ENCODE assay signal across 8 cellular contexts in the genomic region with DNA sequence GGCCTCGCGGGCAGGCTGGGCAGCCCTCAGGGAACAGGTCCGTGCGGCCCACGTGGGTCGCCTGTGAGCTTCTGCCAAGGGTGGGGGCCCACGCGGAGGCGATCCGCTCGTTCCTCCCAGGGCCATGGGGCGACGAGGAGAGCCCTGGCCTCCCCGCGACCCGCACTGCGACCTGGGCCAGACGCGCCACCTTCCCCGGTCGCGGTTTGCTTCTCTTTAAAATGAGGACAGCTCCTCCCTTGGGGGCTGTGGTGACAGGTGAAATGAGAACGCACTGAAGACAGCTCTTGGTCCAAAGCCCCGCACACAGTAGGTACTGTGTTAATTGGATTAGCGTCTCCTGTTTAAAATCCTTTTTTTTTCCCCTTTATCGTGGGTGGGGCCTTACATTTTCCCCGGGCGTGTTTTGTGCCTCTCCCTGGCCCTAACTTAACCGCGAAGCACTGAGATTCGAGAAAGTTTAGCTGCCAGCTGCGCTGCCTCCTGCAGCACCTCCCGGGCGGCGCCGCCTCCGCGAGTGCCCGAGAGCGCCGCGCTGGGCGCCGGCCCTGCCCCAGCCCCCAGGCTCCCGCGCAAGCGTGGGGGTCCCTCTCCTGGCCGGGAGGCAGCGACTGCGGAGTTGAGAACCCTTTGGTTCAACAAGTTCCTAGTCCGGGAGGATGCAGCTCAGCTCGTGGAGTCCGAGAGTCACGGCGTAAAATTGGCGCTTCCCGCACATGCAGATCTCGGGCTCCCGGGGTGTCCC. TPM values are rescaled to one million over a fixed set of nuclear protein-coding genes. Genes with fewer than 3 reads are reported as not detected.
A peak's percentile ranks its signal among the peaks of the same experiment; 100 is the strongest.
DNase-seq lines count a peak whose midpoint lies in the region; ATAC-seq and TF ChIP-seq lines count a peak whose summit lies in the region.

No MANE protein-coding gene starts in this region.

- H3K27me3 ChIP-seq in parathyroid adenoma (ENCODE audit: control insufficient read depth, insufficient read depth, low read length), result no peaks in the 10 kb centered on the region

- no peaks in the 10 kb centered on the region for H3K36me3 ChIP-seq in parathyroid adenoma (ENCODE audit: control insufficient read depth, insufficient read depth, low read length)

- ATAC-seq in activated naive CD8-positive, alpha-beta T cell treated with anti-CD3 and anti-CD28 coated beads, Interleukin-2, amount 10 ng/mL, durations not matched to agents 7 days and 5 days (ENCODE audit: low read depth), result peak; percentile 5

- H3K79me2 ChIP-seq in parathyroid adenoma, result peaks cover 16% of the 10 kb centered on the region

- peak overlapping the region; percentile 81 for H3K4me2 ChIP-seq in parathyroid adenoma (ENCODE audit: low read length)

- H3K9ac ChIP-seq in parathyroid adenoma, result no peak overlapping the region

- H3K27ac Mint-ChIP-seq in activated naive CD8-positive, alpha-beta T cell treated with anti-CD3 and anti-CD28 coated beads, Interleukin-2, amount 10 ng/mL, durations not matched to agents 7 days and 5 days, result peak overlapping the region; percentile 71

- peak overlapping the region; percentile 6 for H3K27ac ChIP-seq in parathyroid adenoma

- no peaks in the 10 kb centered on the region for H3K27me3 Mint-ChIP-seq in activated naive CD8-positive, alpha-beta T cell treated with anti-CD3 and anti-CD28 coated beads, Interleukin-2, amount 10 ng/mL, durations not matched to agents 7 days and 5 days

- peak overlapping the region; percentile 80 for H2AFZ ChIP-seq in parathyroid adenoma

- DNase-seq in DMS79 (lab: John Stamatoyannopoulos, UW) (peak; percentile 56), HEK293T (ENCODE audit: extremely low spot score) (no peak), RKO (ENCODE audit: low spot score) (peak; percentile 69), cardiac septum (ENCODE audit: low spot score) (peak; percentile 75), DMS153 treated with DMSO at 0.1 percent for 48 hours (lab: John Stamatoyannopoulos, UW; ENCODE audit: unreplicated experiment) (no peak), GDM1 (lab: John Stamatoyannopoulos, UW) (no peak)
- peak; percentile 68 for DNase-seq in activated naive CD8-positive, alpha-beta T cell treated with anti-CD3 and anti-CD28 coated beads, Interleukin-2, amount 10 ng/mL, durations not matched to agents 7 days and 5 days

- H3K4me1 Mint-ChIP-seq in activated naive CD8-positive, alpha-beta T cell treated with anti-CD3 and anti-CD28 coated beads, Interleukin-2, amount 10 ng/mL, durations not matched to agents 7 days and 5 days, result peaks cover 56% of the 10 kb centered on the region

- H3K9me3 Mint-ChIP-seq in activated naive CD8-positive, alpha-beta T cell treated with anti-CD3 and anti-CD28 coated beads, Interleukin-2, amount 10 ng/mL, durations not matched to agents 7 days and 5 days, result no peaks in the 10 kb centered on the region

- intact Hi-C loops in cardiac septum (cut with DNase I), result loop anchor here (2.0 kb wide), 1 partner anchor 101 kb away; no protein-coding TSS in a partner anchor

- TF ChIP-seq CTCF in parathyroid adenoma (IDR thresholded peaks at IDR 0.05), result no peak

- peaks cover 2% of the 10 kb centered on the region for H3K4me1 ChIP-seq in parathyroid adenoma

- peak overlapping the region; percentile 99 for H3K4me3 Mint-ChIP-seq in activated naive CD8-positive, alpha-beta T cell treated with anti-CD3 and anti-CD28 coated beads, Interleukin-2, amount 10 ng/mL, durations not matched to agents 7 days and 5 days

- peak overlapping the region; percentile 66 for H3K4me3 ChIP-seq in parathyroid adenoma (ENCODE audit: low read depth, low read length)

- no peaks in the 10 kb centered on the region for H3K9me3 ChIP-seq in parathyroid adenoma (ENCODE audit: control insufficient read depth, low read length)

- POLR2A ChIA-PET in HEK293T (lab: Yijun Ruan, JAX), result interaction anchor here (0.7 to 1.2 kb wide), 2 partner anchors 28 to 54 kb away, joined by 3 to 4 read pairs; no protein-coding TSS in a partner anchor
- POLR2A ChIA-PET in activated naive CD8-positive, alpha-beta T cell treated with anti-CD3 and anti-CD28 coated beads, Interleukin-2, amount 10 ng/mL, durations not matched to agents 7 days and 5 days (lab: Charles Lee), result interaction anchor here (0.6 to 6.4 kb wide), 7 partner anchors 26 to 179 kb away, joined by 3 to 107 read pairs (median 5); partner anchors contain the start of gene ODC1

- peaks cover 10% of the 10 kb centered on the region for H3K36me3 Mint-ChIP-seq in activated naive CD8-positive, alpha-beta T cell treated with anti-CD3 and anti-CD28 coated beads, Interleukin-2, amount 10 ng/mL, durations not matched to agents 7 days and 5 days

- CTCF ChIA-PET in HEK293T (lab: Yijun Ruan, JAX), result interaction anchor here (1.2 kb wide), 1 partner anchor 105 kb away, joined by 4 read pairs; no protein-coding TSS in a partner anchor

TF ChIP-seq in HEK293T, 16 proteins besides CTCF, POLR2A, EP300 and RAD21:
- TF ChIP-seq TARDBP (IDR thresholded peaks at IDR 0.05), result no peak
- TF ChIP-seq L3MBTL2 (conservative IDR thresholded peaks at IDR 0.05), result peak; percentile 48; the same call in 1 of the 2 replicates

RNA-seq across cellular contexts. Expression of gene HPCAL1, which starts 1.1 kb away (rescaled TPM):
- total RNA-seq in activated naive CD8-positive, alpha-beta T cell treated with anti-CD3 and anti-CD28 coated beads, Interleukin-2, amount 10 ng/mL, durations not matched to agents 7 days and 5 days, result 10 to 100 TPM; 75.8 to 77.1 TPM
- 21.6 TPM for total RNA-seq in cardiac septum

Comparison
In these comparisons a context has a peak if more than half of its experiments do, and no peak if none do; other contexts are left out.
1. DNase-seq: peak in DMS79 (single experiment), RKO (single experiment), activated naive CD8-positive, alpha-beta T cell treated with anti-CD3 and anti-CD28 coated beads, Interleukin-2, amount 10 ng/mL, durations not matched to agents 7 days and 5 days (single experiment) and cardiac septum (single experiment); none in HEK293T (single experiment), DMS153 treated with DMSO at 0.1 percent for 48 hours (single experiment) and GDM1 (single experiment).